8 cellular contexts compared by ENCODE assay signal in genomic region chr16:30184430-30185140, GRCh38. TPM values are rescaled to one million over a fixed set of nuclear protein-coding genes. Genes with fewer than 3 reads are reported as not detected.
DNase-seq lines count a peak whose midpoint lies in the region; ATAC-seq and TF ChIP-seq lines count a peak whose summit lies in the region.

No MANE protein-coding gene starts in this region.

- H3K9ac ChIP-seq in colonic mucosa (ENCODE audit: low read depth in 2 of 2, low read length in 2 of 2) = peak overlapping the region; percentile 48 to 68

- intact Hi-C loops in colonic mucosa (cut with DNase I) = no loop called here

- TF ChIP-seq CTCF in GM13976 (IDR thresholded peaks at IDR 0.05; ENCODE audit: borderline replicate concordance, control extremely low read depth, extremely low read depth, insufficient read depth, missing control alignments) (no peak), colonic mucosa (IDR thresholded peaks at IDR 0.05) (no peak), osteoblast (IDR thresholded peaks at IDR 0.05; ENCODE audit: extremely low read depth, low read depth, low read length) (no peak)

- H3K4me2 ChIP-seq in osteoblast (ENCODE audit: insufficient read depth, low read length) = no peak overlapping the region

- in situ Hi-C loops in GM13976 (cut with MboI; ENCODE audit: low sequenced_read_pairs, unreplicated experiment) = loop anchor here (25.0 kb wide), 1 partner anchor 228 kb away; the partner anchor contains the start of gene ZNF771

- no peaks in the 10 kb centered on the region for H3K79me2 ChIP-seq in osteoblast (ENCODE audit: insufficient read depth, low read length)

- ATAC-seq in HG03095 (IDR thresholded peaks at IDR 0.05; ENCODE audit: unreplicated experiment) (no peak), GM21786 (IDR thresholded peaks at IDR 0.05; ENCODE audit: unreplicated experiment) (no peak)

- DNase-seq in GM13976 (ENCODE audit: low spot score) = peak; percentile 55
- peak; percentile 66 for DNase-seq in NAMALWA (ENCODE audit: low spot score)
- peak; percentile 34 for DNase-seq in activated CD4-positive, alpha-beta T cell treated with anti-CD3 and anti-CD28 coated beads for 1 hour
- DNase-seq in colonic mucosa = peak; percentile 49
- DNase-seq in osteoblast (ENCODE audit: insufficient read length, low spot score, missing footprints) = peak; percentile 81
- no peak for DNase-seq in AG08395 (ENCODE audit: low spot score)

- H3K4me3 ChIP-seq in colonic mucosa (peak overlapping the region; percentile 34), osteoblast (ENCODE audit: insufficient read depth, low read length) (no peak overlapping the region)

- no peaks in the 10 kb centered on the region for H3K4me1 ChIP-seq in colonic mucosa
- no peaks in the 10 kb centered on the region for H3K4me1 ChIP-seq in osteoblast (ENCODE audit: insufficient read depth, low read length)

- peak overlapping the region; percentile 73 for H3K27ac ChIP-seq in colonic mucosa
- H3K27ac ChIP-seq in osteoblast (ENCODE audit: low read depth, low read length) = no peak overlapping the region

- H2AFZ ChIP-seq in osteoblast (ENCODE audit: low read length) = no peak overlapping the region

- H3K9me3 ChIP-seq in colonic mucosa = no peaks in the 10 kb centered on the region
- no peaks in the 10 kb centered on the region for H3K9me3 ChIP-seq in osteoblast (ENCODE audit: low read depth, low read length)

- H3K36me3 ChIP-seq in colonic mucosa (no peaks in the 10 kb centered on the region), osteoblast (ENCODE audit: insufficient read depth, low read length) (no peaks in the 10 kb centered on the region)

- no peaks in the 10 kb centered on the region for H3K27me3 ChIP-seq in colonic mucosa
- no peaks in the 10 kb centered on the region for H3K27me3 ChIP-seq in osteoblast (ENCODE audit: insufficient read depth, low read length)

- H4K20me1 ChIP-seq in osteoblast (ENCODE audit: insufficient read depth, low read length) = peaks cover 3% of the 10 kb centered on the region

RNA-seq across cellular contexts. Expression of gene CORO1A, which starts 1.2 kb away (rescaled TPM):
- total RNA-seq in colonic mucosa = 10 to 100 TPM; 16.5 to 20.0 TPM
- total RNA-seq in osteoblast = 0.36 and 0.59 TPM in 2 replicates

RNA-seq across cellular contexts. Expression of gene BOLA2B, which starts 8.9 kb away (rescaled TPM):
- total RNA-seq in colonic mucosa = 100 to 1,000 TPM; 109 to 237 TPM
- total RNA-seq in osteoblast = 26.8 and 64.8 TPM in 2 replicates

RNA-seq across cellular contexts. Expression of gene SLX1A, which starts 9.1 kb away (rescaled TPM):
- total RNA-seq in colonic mucosa = 100 to 1,000 TPM in 1 of 2 donors, 10 to 100 TPM in 1; 70.2 to 114 TPM
- total RNA-seq in osteoblast = 19.9 and 23.3 TPM in 2 replicates

RNA-seq across cellular contexts. Expression of gene SULT1A3, which starts 14.5 kb away (rescaled TPM):
- total RNA-seq in colonic mucosa (10 to 100 TPM; 47.8 to 59.0 TPM), osteoblast (4.1 and 6.2 TPM in 2 replicates)

Comparison
In these comparisons a context has a peak if more than half of its experiments do, and no peak if none do; other contexts are left out.
1. RNA of gene CORO1A, which starts 1.2 kb away (total RNA-seq): 16.5 to 20.0 TPM in colonic mucosa; 0.36 to 0.59 TPM in osteoblast; every median in the first group is over 10 times any median in the second.